In the genomic region with DNA sequence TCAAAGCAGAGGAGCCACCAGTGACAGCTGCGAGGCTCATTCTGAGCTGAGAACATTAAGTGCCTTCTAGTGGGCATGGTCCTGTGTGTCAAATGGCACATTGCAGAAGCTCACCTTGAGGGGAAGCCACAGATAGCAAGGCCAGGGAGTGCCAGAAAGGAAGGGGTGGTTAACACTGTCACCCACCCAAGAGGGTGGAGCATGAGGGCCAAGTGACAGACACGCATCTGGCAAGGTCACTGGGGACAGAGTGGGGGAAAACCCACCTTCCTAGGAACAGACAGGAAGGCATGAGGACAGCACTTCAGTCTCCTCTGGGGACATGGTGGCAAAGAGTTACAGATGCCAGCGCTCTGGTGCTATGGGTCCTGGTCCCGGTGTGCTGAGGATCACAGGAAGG, we compare ENCODE assay signal across 13 cellular contexts. TPM values are rescaled to one million over a fixed set of nuclear protein-coding genes. Genes with fewer than 3 reads are reported as not detected.
DNase-seq lines count a peak whose midpoint lies in the region; ATAC-seq, FAIRE-seq and TF ChIP-seq lines count a peak whose summit lies in the region.
"Had no signal": no experiment of that assay in that cellular context is flagged by ENCODE, and none has a peak within 500 bp of the region (broad histone marks: within the 10 kb centered on the region; RNA-seq: fewer than 3 reads in every experiment).

No MANE protein-coding gene starts in this region.

- H3K4me2 ChIP-seq in HepG2 (ENCODE audit: low read depth, low read length) (no peak overlapping the region), GM23338 (no peak overlapping the region), osteoblast (ENCODE audit: insufficient read depth, low read length) (no peak overlapping the region)

- no peaks in the 10 kb centered on the region for H4K20me1 ChIP-seq in HepG2 (ENCODE audit: insufficient read depth, low read length)
- no peaks in the 10 kb centered on the region for H4K20me1 ChIP-seq in GM23338 (replicated peaks; ENCODE audit: insufficient read depth)
- peaks cover 3% of the 10 kb centered on the region for H4K20me1 ChIP-seq in osteoblast (ENCODE audit: insufficient read depth, low read length)

- WGBS in HepG2 (ENCODE audit: low lambda C conversion rate): 98% methylated on average over 4 of the region's 4 CpGs
- WGBS in right lobe of liver (ENCODE audit: insufficient coverage, low coverage, low lambda C conversion rate, missing lambda C conversion rate): 92% methylated on average over 2 of the region's 4 CpGs

- H3K4me3 Mint-ChIP-seq in GM23338: no peak overlapping the region
- H3K4me3 Mint-ChIP-seq in activated CD8-positive, alpha-beta T cell treated with anti-CD3 and anti-CD28 coated beads, Interleukin-2, amount 10 ng/mL, durations not matched to agents 7 days and 5 days: peak overlapping the region; percentile 8
- no peak overlapping the region for H3K4me3 Mint-ChIP-seq in stimulated activated naive CD8-positive, alpha-beta T cell treated with anti-CD3 and anti-CD28 coated beads, Interleukin-15, amount 100 ng/mL, for 72 hours

- H3K9ac ChIP-seq in HepG2 (ENCODE audit: insufficient read depth, low read depth, low read length): no peak overlapping the region

- intact Hi-C loops in HepG2 (cut with micrococcal nuclease; ENCODE audit: unreplicated experiment): no loop called here
- intact Hi-C loops in right lobe of liver (cut with DNase I): loop anchor here in 1 of 2 donors (10.0 kb wide), 1 partner anchor 149 kb away; no protein-coding TSS in a partner anchor
- intact Hi-C loops in uterus (cut with DNase I; ENCODE audit: low total_unique reads): no loop called here

- H3K36me3 Mint-ChIP-seq in GM23338 (ENCODE audit: low read depth): peaks cover 40% of the 10 kb centered on the region
- peaks cover 42% of the 10 kb centered on the region for H3K36me3 Mint-ChIP-seq in activated CD8-positive, alpha-beta T cell treated with anti-CD3 and anti-CD28 coated beads, Interleukin-2, amount 10 ng/mL, durations not matched to agents 7 days and 5 days (ENCODE audit: low read depth)

- CTCF ChIA-PET in HepG2 (lab: Yijun Ruan, JAX; ENCODE audit: low intra/inter-chr PET ratio, low total read pairs): no interaction called here
- CTCF ChIA-PET in activated CD8-positive, alpha-beta T cell treated with anti-CD3 and anti-CD28 coated beads, Interleukin-2, amount 10 ng/mL, durations not matched to agents 7 days and 5 days (lab: Charles Lee): interaction anchor here (1.1 kb wide), 1 partner anchor 153 kb away, joined by 3 read pairs; no protein-coding TSS in a partner anchor

- H2AFZ ChIP-seq in HepG2 (ENCODE audit: low read length) (no peak overlapping the region), GM23338 (no peak overlapping the region), osteoblast (ENCODE audit: low read length) (no peak overlapping the region)

- no peaks in the 10 kb centered on the region for H3K4me1 Mint-ChIP-seq in GM23338
- peaks cover 21% of the 10 kb centered on the region for H3K4me1 Mint-ChIP-seq in activated CD8-positive, alpha-beta T cell treated with anti-CD3 and anti-CD28 coated beads, Interleukin-2, amount 10 ng/mL, durations not matched to agents 7 days and 5 days (ENCODE audit: low read depth)
- peaks cover 18% of the 10 kb centered on the region for H3K4me1 Mint-ChIP-seq in stimulated activated naive CD8-positive, alpha-beta T cell treated with anti-CD3 and anti-CD28 coated beads, Interleukin-15, amount 100 ng/mL, for 72 hours

- no peak for FAIRE-seq in HepG2 (lab: Jason Lieb, UNC)

- TF ChIP-seq CTCF in HepG2 (CRISPR knock-in tag; IDR thresholded peaks at IDR 0.05) (no peak), right lobe of liver (IDR thresholded peaks at IDR 0.05) (no peak), GM23338 (conservative IDR thresholded peaks at IDR 0.05; ENCODE audit: low read depth in 2 of 2) (no peak), uterus (IDR thresholded peaks at IDR 0.05) (no peak), osteoblast (IDR thresholded peaks at IDR 0.05; ENCODE audit: extremely low read depth, low read depth, low read length) (no peak)

- BruUV-seq in HepG2 (replicated peaks; lab: Mats Ljungman, UMichigan): no TSS peak

- DNase-seq in HepG2 (ENCODE audit: low spot score): no peak
- DNase-seq in right lobe of liver: no peak
- DNase-seq in GM23338 (ENCODE audit: low spot score): no peak
- peak; percentile 41 for DNase-seq in activated CD8-positive, alpha-beta T cell treated with anti-CD3 and anti-CD28 coated beads, Interleukin-2, amount 10 ng/mL, durations not matched to agents 7 days and 5 days
- peak in 1 of 2 donors; percentile 22 for DNase-seq in stimulated activated naive CD8-positive, alpha-beta T cell treated with anti-CD3 and anti-CD28 coated beads, Interleukin-15, amount 100 ng/mL, for 72 hours
- DNase-seq in NCI-H2107 treated with DMSO at 0.1 percent for 48 hours (lab: John Stamatoyannopoulos, UW; ENCODE audit: unreplicated experiment): no peak
- no peak for DNase-seq in uterus
- no peak for DNase-seq in osteoblast (ENCODE audit: insufficient read length, low spot score, missing footprints)
- DNase-seq: colonic mucosa, head of caudate nucleus, mesendoderm, NCI-H524 treated with DMSO at 0.1 percent for 48 hours, retina had no signal

- in situ Hi-C loops in HepG2 (cut with HindIII; ENCODE audit: extremely low pct_ligation_motif_present, low pct_unique_long_range_greater_than_20kb): no loop called here

- H3K9me3 ChIP-seq in HepG2 (ENCODE audit: low read length) (no peaks in the 10 kb centered on the region), right lobe of liver (no peaks in the 10 kb centered on the region), uterus (no peaks in the 10 kb centered on the region), osteoblast (ENCODE audit: low read depth, low read length) (no peaks in the 10 kb centered on the region)
- H3K9me3 ChIP-seq: colonic mucosa had no signal

- no peak for ATAC-seq in HepG2
- ATAC-seq in right lobe of liver: no peak
- no peak for ATAC-seq in GM23338
- ATAC-seq in activated CD8-positive, alpha-beta T cell treated with anti-CD3 and anti-CD28 coated beads, Interleukin-2, amount 10 ng/mL, durations not matched to agents 7 days and 5 days: peak; percentile 76
- peak; percentile 85 for ATAC-seq in stimulated activated naive CD8-positive, alpha-beta T cell treated with anti-CD3 and anti-CD28 coated beads, Interleukin-15, amount 100 ng/mL, for 72 hours

- no peaks in the 10 kb centered on the region for H3K9me2 ChIP-seq in GM23338 (ENCODE audit: insufficient read depth)

- POLR2A ChIA-PET in HepG2 (lab: Yijun Ruan, JAX): interaction anchor here (1.7 kb wide), 1 partner anchor 22 kb away, joined by 6 read pairs; a partner anchor contains a TSS
- POLR2A ChIA-PET in activated CD8-positive, alpha-beta T cell treated with anti-CD3 and anti-CD28 coated beads, Interleukin-2, amount 10 ng/mL, durations not matched to agents 7 days and 5 days (lab: Charles Lee): interaction anchor here (1.1 kb wide), 1 partner anchor 113 kb away, joined by 4 read pairs; no protein-coding TSS in a partner anchor

- H3K79me2 ChIP-seq in HepG2 (ENCODE audit: insufficient read depth, low read length) (no peaks in the 10 kb centered on the region), GM23338 (replicated peaks; ENCODE audit: insufficient read depth) (no peaks in the 10 kb centered on the region), osteoblast (ENCODE audit: insufficient read depth, low read length) (no peaks in the 10 kb centered on the region)

- no peak for TF ChIP-seq RAD21 in HepG2 (CRISPR knock-in tag; IDR thresholded peaks at IDR 0.05)

- no peaks in the 10 kb centered on the region; the same call in 2 of the 3 replicates for H3K9me3 Mint-ChIP-seq in GM23338
- H3K9me3 Mint-ChIP-seq in activated CD8-positive, alpha-beta T cell treated with anti-CD3 and anti-CD28 coated beads, Interleukin-2, amount 10 ng/mL, durations not matched to agents 7 days and 5 days (ENCODE audit: insufficient read depth): no peaks in the 10 kb centered on the region
- peaks cover 0 to 16% of the 10 kb centered on the region in 2 donors for H3K9me3 Mint-ChIP-seq in stimulated activated naive CD8-positive, alpha-beta T cell treated with anti-CD3 and anti-CD28 coated beads, Interleukin-15, amount 100 ng/mL, for 72 hours

- H3K36me3 ChIP-seq in HepG2 (replicated peaks in 1 of 2; ENCODE audit: control insufficient read depth in 1 of 2, insufficient read depth in 2 of 2, low read length in 2 of 2) (peaks cover 29 to 36% of the 10 kb centered on the region in 2 experiments), right lobe of liver (peaks cover 0 to 18% (median 5%) of the 10 kb centered on the region in 4 donors), GM23338 (ENCODE audit: insufficient read depth) (no peaks in the 10 kb centered on the region; the same call in 1 of the 2 replicates), uterus (no peaks in the 10 kb centered on the region), osteoblast (ENCODE audit: insufficient read depth, low read length) (peaks cover 9% of the 10 kb centered on the region)

- 0 out of 2 replicates have a peak overlapping the region, but pooled peaks have one; percentile 36 for H3K27ac Mint-ChIP-seq in GM23338
- peak overlapping the region; percentile 57 for H3K27ac Mint-ChIP-seq in activated CD8-positive, alpha-beta T cell treated with anti-CD3 and anti-CD28 coated beads, Interleukin-2, amount 10 ng/mL, durations not matched to agents 7 days and 5 days
- H3K27ac Mint-ChIP-seq in stimulated activated naive CD8-positive, alpha-beta T cell treated with anti-CD3 and anti-CD28 coated beads, Interleukin-15, amount 100 ng/mL, for 72 hours: peak overlapping the region in 1 of 2 donors; percentile 72

- peaks cover 1% of the 10 kb centered on the region; the same call in 1 of the 2 replicates for H3K4me1 ChIP-seq in HepG2 (ENCODE audit: insufficient read depth, low read length)
- H3K4me1 ChIP-seq in right lobe of liver: no peaks in the 10 kb centered on the region
- no peaks in the 10 kb centered on the region for H3K4me1 ChIP-seq in GM23338 (ENCODE audit: insufficient read depth)
- H3K4me1 ChIP-seq in uterus: no peaks in the 10 kb centered on the region
- H3K4me1 ChIP-seq in osteoblast (ENCODE audit: insufficient read depth, low read length): no peaks in the 10 kb centered on the region
- H3K4me1 ChIP-seq: colonic mucosa had no signal

- H3K27ac ChIP-seq in HepG2 (ENCODE audit: extremely low read length, insufficient read depth, low read length) (no peak overlapping the region), right lobe of liver (no peak overlapping the region), GM23338 (ENCODE audit: low read depth) (no peak overlapping the region), uterus (no peak overlapping the region), osteoblast (ENCODE audit: low read depth, low read length) (no peak overlapping the region)
- H3K27ac ChIP-seq: colonic mucosa had no signal

- no peaks in the 10 kb centered on the region for H3F3A ChIP-seq in GM23338 (replicated peaks; ENCODE audit: low read depth)

- peaks cover 5% of the 10 kb centered on the region for H3K27me3 Mint-ChIP-seq in GM23338 (ENCODE audit: insufficient read depth, low read depth, poor library complexity)
- H3K27me3 Mint-ChIP-seq in activated CD8-positive, alpha-beta T cell treated with anti-CD3 and anti-CD28 coated beads, Interleukin-2, amount 10 ng/mL, durations not matched to agents 7 days and 5 days (ENCODE audit: low read depth): no peaks in the 10 kb centered on the region
- H3K27me3 Mint-ChIP-seq in stimulated activated naive CD8-positive, alpha-beta T cell treated with anti-CD3 and anti-CD28 coated beads, Interleukin-15, amount 100 ng/mL, for 72 hours: no peaks in the 10 kb centered on the region

- TF ChIP-seq EP300 in HepG2 (IDR thresholded peaks at IDR 0.05; ENCODE audit: low read depth in 2 of 2, low read length in 2 of 2) (no peak), HepG2 (CRISPR knock-in tag; IDR thresholded peaks at IDR 0.05; ENCODE audit: borderline replicate concordance) (no peak)

- H3K4me3 ChIP-seq in HepG2 (replicated peaks in 1 of 3; ENCODE audit: insufficient read depth in 1 of 3, low read depth in 2 of 3, low read length in 3 of 3) (no peak overlapping the region), right lobe of liver (no peak overlapping the region), GM23338 (no peak overlapping the region), uterus (no peak overlapping the region), osteoblast (ENCODE audit: insufficient read depth, low read length) (no peak overlapping the region)
- H3K4me3 ChIP-seq: colonic mucosa had no signal

- no peaks in the 10 kb centered on the region for H3K27me3 ChIP-seq in HepG2 (ENCODE audit: control insufficient read depth in 1 of 2, insufficient read depth in 2 of 2, low read length in 2 of 2)
- H3K27me3 ChIP-seq in right lobe of liver: no peaks in the 10 kb centered on the region
- H3K27me3 ChIP-seq in GM23338 (ENCODE audit: insufficient read depth): no peaks in the 10 kb centered on the region
- H3K27me3 ChIP-seq in uterus: no peaks in the 10 kb centered on the region
- H3K27me3 ChIP-seq in osteoblast (ENCODE audit: insufficient read depth, low read length): no peaks in the 10 kb centered on the region
- H3K27me3 ChIP-seq: colonic mucosa had no signal

- TF ChIP-seq POLR2A in HepG2 (IDR thresholded peaks at IDR 0.05; ENCODE audit: insufficient read depth in 1 of 2, low read depth in 2 of 2, low read length in 2 of 2) (no peak), right lobe of liver (IDR thresholded peaks at IDR 0.05) (no peak), uterus (IDR thresholded peaks at IDR 0.05) (no peak)

RNA-seq across cellular contexts. Expression of a gene that starts 22.1 kb away (rescaled TPM):
- total RNA-seq in HepG2 (2016; rRNA removed; fragmentation: Illumina TruSeq; extraction: Trizol) (70.4 and 85.8 TPM in 2 replicates), right lobe of liver (10 to 100 TPM; 14.0 to 27.4 (median 20.9) TPM), uterus (10 to 100 TPM; 13.8 to 46.2 (median 26.7) TPM), osteoblast (19.5 and 20.0 TPM in 2 replicates)
- 16.4 and 18.5 TPM in 2 replicates for total RNA-seq in HepG2 (2016; cell fraction: cytosol; rRNA removed; fragmentation: Illumina TruSeq; extraction: Trizol; ENCODE audit: low read depth)
- total RNA-seq in HepG2 (2016; cell fraction: insoluble cytoplasmic fraction; rRNA removed; fragmentation: Illumina TruSeq; extraction: Trizol): 72.4 and 82.8 TPM in 2 replicates
- 22.6 and 30.6 TPM in 2 replicates for total RNA-seq in HepG2 (2016; cell fraction: membrane; rRNA removed; fragmentation: Illumina TruSeq; extraction: Trizol)
- 19.6 and 33.1 TPM in 2 replicates for total RNA-seq in HepG2 (2016; cell fraction: nucleus; rRNA removed; fragmentation: Illumina TruSeq; extraction: Trizol)
- polyA plus RNA-seq in HepG2 (2011; rRNA removed) (53.5 and 53.9 TPM in 2 replicates), GM23338 (2016; fragmentation: Nextera tagmentation; extraction: Ambion mirVana) (41.2 and 44.0 TPM in 2 replicates)
- polyA plus RNA-seq in HepG2 (2011; cell fraction: cytosol; rRNA removed): 62.7 and 64.9 TPM in 2 replicates
- 24.6 and 28.0 TPM in 2 replicates for polyA plus RNA-seq in HepG2 (2011; cell fraction: nucleus; rRNA removed)
- polyA plus RNA-seq in HepG2 (2012): 50.9 and 51.9 TPM in 2 replicates
- polyA plus RNA-seq in HepG2 (2016; cell fraction: cytosol; fragmentation: Illumina TruSeq; extraction: Trizol; ENCODE audit: low read depth): 11.7 and 13.3 TPM in 2 replicates
- polyA plus RNA-seq in HepG2 (2016; cell fraction: insoluble cytoplasmic fraction; fragmentation: Illumina TruSeq; extraction: Trizol; ENCODE audit: low read depth): 83.5 and 86.0 TPM in 2 replicates
- polyA plus RNA-seq in HepG2 (2016; cell fraction: membrane; fragmentation: Illumina TruSeq; extraction: Trizol; ENCODE audit: low read depth): 23.4 and 24.0 TPM in 2 replicates
- polyA plus RNA-seq in HepG2 (2016; cell fraction: nucleus; fragmentation: Illumina TruSeq; extraction: Trizol; ENCODE audit: insufficient read depth, low read depth): 45.2 and 55.4 TPM in 2 replicates
- polyA minus RNA-seq in HepG2 (2011; rRNA and poly(A)+ RNA removed; ENCODE audit: low replicate concordance): 26.5 and 26.6 TPM in 2 replicates
- 21.1 and 23.4 TPM in 2 replicates for polyA minus RNA-seq in HepG2 (2011; cell fraction: cytosol; rRNA and poly(A)+ RNA removed)
- polyA minus RNA-seq in HepG2 (2011; cell fraction: nucleus; rRNA and poly(A)+ RNA removed): 14.0 and 17.6 TPM in 2 replicates
- total RNA-seq in GM23338 (2014; rRNA removed; shearing (Covaris generic)): 22.8 and 29.1 TPM in 2 replicates
- 10 to 100 TPM; 24.9 to 28.4 TPM for total RNA-seq in activated CD8-positive, alpha-beta T cell treated with anti-CD3 and anti-CD28 coated beads, Interleukin-2, amount 10 ng/mL, durations not matched to agents 7 days and 5 days

RNA-seq across cellular contexts. Expression of a gene that starts 52.8 kb away (rescaled TPM):
- total RNA-seq in HepG2 (2016; rRNA removed; fragmentation: Illumina TruSeq; extraction: Trizol) (not detected in 2 replicates), right lobe of liver (under 1 TPM in 5 of 6 experiments, not detected in 1; 0.06 to 0.22 (median 0.13) TPM), uterus (1 to 10 TPM in 2 of 4 donors, under 1 TPM in 1, not detected in 1; 0.29 to 8.0 (median 7.6) TPM), osteoblast (under 0.01 TPM in 1 of 2 replicates, not detected in the other)
- not detected in 2 replicates for total RNA-seq in HepG2 (2016; cell fraction: cytosol; rRNA removed; fragmentation: Illumina TruSeq; extraction: Trizol; ENCODE audit: low read depth)
- 0.17 TPM in 1 of 2 replicates, not detected in the other for total RNA-seq in HepG2 (2016; cell fraction: insoluble cytoplasmic fraction; rRNA removed; fragmentation: Illumina TruSeq; extraction: Trizol)
- not detected in 2 replicates for total RNA-seq in HepG2 (2016; cell fraction: membrane; rRNA removed; fragmentation: Illumina TruSeq; extraction: Trizol)
- not detected in 2 replicates for total RNA-seq in HepG2 (2016; cell fraction: nucleus; rRNA removed; fragmentation: Illumina TruSeq; extraction: Trizol)
- polyA plus RNA-seq in HepG2 (2011; rRNA removed) (0.01 TPM in 1 of 2 replicates, not detected in the other), GM23338 (2016; fragmentation: Nextera tagmentation; extraction: Ambion mirVana) (2.8 and 3.3 TPM in 2 replicates)
- not detected in 2 replicates for polyA plus RNA-seq in HepG2 (2011; cell fraction: cytosol; rRNA removed)
- not detected in 2 replicates for polyA plus RNA-seq in HepG2 (2011; cell fraction: nucleus; rRNA removed)
- 0.64 TPM in 2 replicates for polyA plus RNA-seq in HepG2 (2012)
- polyA plus RNA-seq in HepG2 (2016; cell fraction: cytosol; fragmentation: Illumina TruSeq; extraction: Trizol; ENCODE audit: low read depth): not detected in 2 replicates
- polyA plus RNA-seq in HepG2 (2016; cell fraction: insoluble cytoplasmic fraction; fragmentation: Illumina TruSeq; extraction: Trizol; ENCODE audit: low read depth): not detected in 2 replicates
- not detected in 2 replicates for polyA plus RNA-seq in HepG2 (2016; cell fraction: membrane; fragmentation: Illumina TruSeq; extraction: Trizol; ENCODE audit: low read depth)
- polyA plus RNA-seq in HepG2 (2016; cell fraction: nucleus; fragmentation: Illumina TruSeq; extraction: Trizol; ENCODE audit: insufficient read depth, low read depth): not detected in 2 replicates
- not detected in 2 replicates for polyA minus RNA-seq in HepG2 (2011; rRNA and poly(A)+ RNA removed; ENCODE audit: low replicate concordance)
- polyA minus RNA-seq in HepG2 (2011; cell fraction: cytosol; rRNA and poly(A)+ RNA removed): not detected in 2 replicates
- polyA minus RNA-seq in HepG2 (2011; cell fraction: nucleus; rRNA and poly(A)+ RNA removed): not detected in 2 replicates
- 1.6 and 4.5 TPM in 2 replicates for total RNA-seq in GM23338 (2014; rRNA removed; shearing (Covaris generic))
- not detected for total RNA-seq in activated CD8-positive, alpha-beta T cell treated with anti-CD3 and anti-CD28 coated beads, Interleukin-2, amount 10 ng/mL, durations not matched to agents 7 days and 5 days

Comparison
In these comparisons a context has a peak if more than half of its experiments do, and no peak if none do; other contexts are left out.
1. ATAC-seq: peak in activated CD8-positive, alpha-beta T cell treated with anti-CD3 and anti-CD28 coated beads, Interleukin-2, amount 10 ng/mL, durations not matched to agents 7 days and 5 days (single experiment) and stimulated activated naive CD8-positive, alpha-beta T cell treated with anti-CD3 and anti-CD28 coated beads, Interleukin-15, amount 100 ng/mL, for 72 hours (single experiment); none in HepG2 (single experiment), right lobe of liver (0 of 4) and GM23338 (single experiment).